In the genomic region with DNA sequence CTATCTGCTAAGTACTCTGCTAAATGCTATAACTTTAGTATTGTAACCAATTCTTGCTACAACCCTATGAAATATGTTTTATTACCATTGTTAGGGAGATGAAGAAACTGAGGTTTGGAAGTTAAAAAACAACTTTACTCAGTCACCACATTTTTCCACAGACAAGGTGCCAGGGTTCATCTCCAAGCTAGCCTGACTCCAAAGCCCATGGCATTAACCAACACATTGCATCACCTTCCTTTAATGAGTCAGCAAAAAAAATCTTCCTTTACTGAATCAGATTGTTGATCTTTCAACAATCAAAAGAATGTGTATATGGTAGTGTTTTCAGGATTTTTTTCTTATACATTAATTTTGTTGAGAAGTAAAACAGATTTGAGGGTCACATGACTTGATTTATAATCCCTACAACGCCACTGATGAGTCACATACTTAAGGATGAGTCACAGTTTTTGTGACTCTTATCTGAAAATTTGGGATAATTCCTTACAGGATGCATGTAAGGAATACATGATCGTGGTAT, we compare ENCODE assay signal across 10 cellular contexts. TPM values are rescaled to one million over a fixed set of nuclear protein-coding genes. Genes with fewer than 3 reads are reported as not detected.
DNase-seq lines count a peak whose midpoint lies in the region; ATAC-seq, FAIRE-seq and TF ChIP-seq lines count a peak whose summit lies in the region.
"Had no signal": no experiment of that assay in that cellular context is flagged by ENCODE, and none has a peak within 500 bp of the region (broad histone marks: within the 10 kb centered on the region; RNA-seq: fewer than 3 reads in every experiment).

No MANE protein-coding gene starts in this region.

- H3K79me2 ChIP-seq in endothelial cell of umbilical vein (ENCODE audit: control insufficient read depth, insufficient read depth, low read length) = no peaks in the 10 kb centered on the region

- no peak for TF ChIP-seq POLR2A in GM12891 (IDR thresholded peaks at IDR 0.05; ENCODE audit: low read depth, low read length)
- TF ChIP-seq POLR2A in endothelial cell of umbilical vein (IDR thresholded peaks at IDR 0.05; ENCODE audit: low read depth, low read length) = no peak

- H3K4me3 ChIP-seq in endothelial cell of umbilical vein (replicated peaks in 1 of 3; ENCODE audit: insufficient read depth in 1 of 3, low read depth in 1 of 3, low read length in 3 of 3) (no peak overlapping the region), pancreas (no peak overlapping the region)
- H3K4me3 ChIP-seq: lower lobe of right lung had no signal

- H3K4me1 ChIP-seq in endothelial cell of umbilical vein (ENCODE audit: control insufficient read depth, extremely low read depth, insufficient read depth, low read length) (peaks cover 20% of the 10 kb centered on the region), pancreas (peaks cover 6 to 29% (median 10%) of the 10 kb centered on the region in 3 donors)

- POLR2A ChIA-PET in endothelial cell of umbilical vein (lab: Charles Lee) = no interaction called here

- dilution Hi-C loops in endothelial cell of umbilical vein (cut with MboI; ENCODE audit: extremely low pct_ligation_motif_present, low sequenced_read_pairs) = no loop called here

- WGBS in pancreas, 2 donors = 79% methylated on average over 2 of the region's 2 CpGs

- DNase-seq in GM12891 (ENCODE audit: insufficient read length, low spot score) (no peak), NCI-H226 (peak; percentile 44), endothelial cell of umbilical vein (ENCODE audit: low read depth, low spot score) (peak; percentile 54), pancreas (no peak), CD14-positive monocyte (ENCODE audit: low spot score) (no peak)
- DNase-seq in activated naive CD4-positive, alpha-beta T cell (lab: John Stamatoyannopoulos, UW) = no peak
- no peak for DNase-seq in stimulated activated naive CD4-positive, alpha-beta T cell (lab: John Stamatoyannopoulos, UW)
- DNase-seq: lower lobe of right lung; NCI-H2171 treated with DMSO at 0.1 percent for 48 hours; stimulated activated CD4-positive, alpha-beta T cell treated with anti-CD3 and anti-CD28 coated beads, Interleukin-4, amount 100 ng/mL, for 24 hours had no signal

- H3K4me2 ChIP-seq in endothelial cell of umbilical vein (ENCODE audit: insufficient read depth, low read length) = no peak overlapping the region

- H3K27ac Mint-ChIP-seq in CD14-positive monocyte = no peak overlapping the region

- H3K9me3 Mint-ChIP-seq in CD14-positive monocyte = no peaks in the 10 kb centered on the region

- H3K4me3 Mint-ChIP-seq in CD14-positive monocyte = no peak overlapping the region

- H3K27me3 Mint-ChIP-seq in CD14-positive monocyte (ENCODE audit: low read depth in 3 of 3) = no peaks in the 10 kb centered on the region

- peak overlapping the region; percentile 7 for H3K27ac ChIP-seq in endothelial cell of umbilical vein (ENCODE audit: insufficient read depth, low read depth, low read length)
- H3K27ac ChIP-seq in pancreas = no peak overlapping the region
- H3K27ac ChIP-seq: lower lobe of right lung had no signal

- ATAC-seq in pancreas = peak; percentile 31 to 46 (median 42)

- FAIRE-seq in GM12891 (lab: Jason Lieb, UNC) = peak; percentile 20
- peak; percentile 81 for FAIRE-seq in endothelial cell of umbilical vein (lab: Jason Lieb, UNC)
- peak; percentile 49 for FAIRE-seq in pancreas (lab: Jason Lieb, UNC)

- no peak overlapping the region for H2AFZ ChIP-seq in endothelial cell of umbilical vein (ENCODE audit: low read depth, low read length)

- peaks cover 46% of the 10 kb centered on the region for H3K4me1 Mint-ChIP-seq in CD14-positive monocyte

- no peaks in the 10 kb centered on the region for H3K27me3 ChIP-seq in endothelial cell of umbilical vein (ENCODE audit: control insufficient read depth in 2 of 2, insufficient read depth in 2 of 2, low read length in 2 of 2)
- H3K27me3 ChIP-seq in pancreas = no peaks in the 10 kb centered on the region

- peaks cover 12 to 15% of the 10 kb centered on the region in 2 donors for H3K36me3 Mint-ChIP-seq in CD14-positive monocyte

- no TSS peak for BruUV-seq in endothelial cell of umbilical vein (replicated peaks; lab: Mats Ljungman, UMichigan)

- H3K9ac ChIP-seq in endothelial cell of umbilical vein (replicated peaks; ENCODE audit: extremely low read depth, insufficient read depth, low read length) = no peak overlapping the region

- no peaks in the 10 kb centered on the region for H3K36me3 ChIP-seq in endothelial cell of umbilical vein (ENCODE audit: control insufficient read depth in 2 of 2, extremely low read depth in 1 of 2, insufficient read depth in 2 of 2, low read length in 2 of 2)
- H3K36me3 ChIP-seq in pancreas = no peaks in the 10 kb centered on the region

- peaks cover 2% of the 10 kb centered on the region for H4K20me1 ChIP-seq in endothelial cell of umbilical vein (replicated peaks; ENCODE audit: control insufficient read depth, extremely low read depth, insufficient read depth, low read length)

- no peak for TF ChIP-seq CTCF in endothelial cell of umbilical vein (IDR thresholded peaks at IDR 0.05; ENCODE audit: extremely low read depth in 1 of 2, insufficient read depth in 1 of 2, low read depth in 1 of 2, low read length in 2 of 2)
- no peak for TF ChIP-seq CTCF in pancreas (IDR thresholded peaks at IDR 0.05)
- TF ChIP-seq CTCF in CD14-positive monocyte (IDR thresholded peaks at IDR 0.05) = no peak

- no peaks in the 10 kb centered on the region for H3K9me1 ChIP-seq in endothelial cell of umbilical vein (replicated peaks; ENCODE audit: control insufficient read depth, extremely low read depth, insufficient read depth, low read length)

- intact Hi-C loops in endothelial cell of umbilical vein (cut with micrococcal nuclease) = no loop called here
- intact Hi-C loops in pancreas (cut with DNase I) = no loop called here
- intact Hi-C loops in CD14-positive monocyte (cut with micrococcal nuclease) = no loop called here

- H3K9me3 ChIP-seq in endothelial cell of umbilical vein (replicated peaks; ENCODE audit: control insufficient read depth, insufficient read depth, low read length) (no peaks in the 10 kb centered on the region), pancreas (no peaks in the 10 kb centered on the region)
- H3K9me3 ChIP-seq: lower lobe of right lung had no signal

- CTCF ChIA-PET in endothelial cell of umbilical vein (lab: Charles Lee) = interaction anchor here (0.9 to 1.5 kb wide), 2 partner anchors 10 to 26 kb away, joined by 3 to 5 read pairs; no protein-coding TSS in a partner anchor

TF ChIP-seq in GM12891, 5 proteins besides CTCF, POLR2A, EP300 and RAD21:
- no peak for TF ChIP-seq SPI1 (IDR thresholded peaks at IDR 0.05; ENCODE audit: low read depth, low read length)
- TF ChIP-seq PAX5 (IDR thresholded peaks at IDR 0.05; ENCODE audit: insufficient read depth, low read length, severe bottlenecking) = no peak
- TF ChIP-seq POLR2AphosphoS5 (IDR thresholded peaks at IDR 0.05; ENCODE audit: low read depth, low read length) = no peak
- no peak for TF ChIP-seq TAF1 (IDR thresholded peaks at IDR 0.05; ENCODE audit: low read depth, low read length)
- no peak for TF ChIP-seq POU2F2 (IDR thresholded peaks at IDR 0.05; ENCODE audit: low read depth, low read length)

TF ChIP-seq in endothelial cell of umbilical vein, 7 proteins besides CTCF, POLR2A, EP300 and RAD21:
- TF ChIP-seq MYC (IDR thresholded peaks at IDR 0.05; ENCODE audit: low read depth, low read length) (no peak), JUN (IDR thresholded peaks at IDR 0.05; ENCODE audit: borderline replicate concordance, insufficient read depth, insufficient read length, low read depth) (peak; percentile 90), FOS (IDR thresholded peaks at IDR 0.05; ENCODE audit: borderline replicate concordance, insufficient read depth, low read length) (peak; percentile 92), GATA2 (IDR thresholded peaks at IDR 0.05; ENCODE audit: insufficient read depth, insufficient read length, low read depth, low read length) (peak; percentile 11)
- TF ChIP-seq, protein P1, sequence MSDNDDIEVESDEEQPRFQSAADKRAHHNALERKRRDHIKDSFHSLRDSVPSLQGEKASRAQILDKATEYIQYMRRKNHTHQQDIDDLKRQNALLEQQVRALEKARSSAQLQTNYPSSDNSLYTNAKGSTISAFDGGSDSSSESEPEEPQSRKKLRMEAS (IDR thresholded peaks at IDR 0.05; ENCODE audit: insufficient read depth, insufficient read length) = no peak

RNA-seq across cellular contexts. Expression of a gene that starts 41.5 kb away (rescaled TPM):
- polyA plus RNA-seq in GM12891 (2012; ENCODE audit: low read depth, missing spikeins) = 9.5 TPM
- total RNA-seq in endothelial cell of umbilical vein (12.9 and 13.3 TPM in 2 replicates), pancreas (10 to 100 TPM; 19.1 to 86.1 (median 35.7) TPM)
- polyA plus RNA-seq in endothelial cell of umbilical vein (2.6 and 3.3 TPM in 2 replicates), pancreas (10 to 100 TPM; 11.7 to 27.7 TPM), CD14-positive monocyte (10 to 100 TPM; 16.1 to 20.4 TPM)
- polyA plus RNA-seq in endothelial cell of umbilical vein (2011; cell fraction: cytosol; rRNA removed) = 3.0 and 3.3 TPM in 2 replicates
- polyA plus RNA-seq in endothelial cell of umbilical vein (2011; cell fraction: nucleus; rRNA removed) = 2.4 and 3.2 TPM in 2 replicates
- 3.0 and 5.6 TPM in 2 replicates for polyA plus RNA-seq in endothelial cell of umbilical vein (2012)
- polyA minus RNA-seq in endothelial cell of umbilical vein = 3.3 and 3.8 TPM in 2 replicates
- polyA minus RNA-seq in endothelial cell of umbilical vein (2011; cell fraction: cytosol; rRNA and poly(A)+ RNA removed) = 1.2 TPM
- 3.1 and 3.2 TPM in 2 replicates for polyA minus RNA-seq in endothelial cell of umbilical vein (2011; cell fraction: nucleus; rRNA and poly(A)+ RNA removed)

Comparison
In these comparisons a context has a peak if more than half of its experiments do, and no peak if none do; other contexts are left out.
1. DNase-seq: peak in NCI-H226 (single experiment) and endothelial cell of umbilical vein (single experiment); none in GM12891 (single experiment), pancreas (0 of 6), activated naive CD4-positive, alpha-beta T cell (0 of 4), stimulated activated naive CD4-positive, alpha-beta T cell (0 of 6) and CD14-positive monocyte (single experiment).